Comparison of ENCODE assay signal across 9 cellular contexts in the genomic region with DNA sequence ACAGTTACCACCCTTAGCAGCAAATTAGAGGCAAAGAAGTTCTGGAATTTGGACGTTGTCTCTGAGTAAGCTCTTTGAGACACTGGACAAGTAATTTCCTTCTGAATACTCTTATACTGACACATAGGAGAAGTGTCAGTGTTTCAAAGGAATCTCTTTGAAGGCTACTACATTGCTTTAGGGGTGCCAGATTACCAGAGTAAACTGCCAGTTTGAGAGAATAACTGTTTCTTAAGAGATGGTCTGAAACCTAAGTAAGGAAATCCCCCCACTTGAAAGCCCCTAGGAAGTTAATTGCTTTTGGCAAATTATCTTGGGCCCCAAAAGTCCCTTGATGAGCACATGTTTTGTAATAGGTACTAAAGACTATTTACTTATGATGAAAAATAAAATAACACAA. TPM values are rescaled to one million over a fixed set of nuclear protein-coding genes. Genes with fewer than 3 reads are reported as not detected.
A peak's percentile ranks its signal among the peaks of the same experiment; 100 is the strongest.
DNase-seq lines count a peak whose midpoint lies in the region; ATAC-seq and TF ChIP-seq lines count a peak whose summit lies in the region.
"Had no signal": no experiment of that assay in that cellular context is flagged by ENCODE, and none has a peak within 500 bp of the region (broad histone marks: within the 10 kb centered on the region; RNA-seq: fewer than 3 reads in every experiment).

No MANE protein-coding gene starts in this region.

- TF ChIP-seq CTCF in Peyer's patch (IDR thresholded peaks at IDR 0.05) (no peak), fibroblast of lung (conservative IDR thresholded peaks at IDR 0.05 in 1 of 2, IDR thresholded peaks at IDR 0.05 in 1 of 2; ENCODE audit: low read depth in 1 of 2, low read length in 2 of 2) (no peak), suprapubic skin (IDR thresholded peaks at IDR 0.05) (no peak)

- H3K27ac ChIP-seq in Peyer's patch (peak overlapping the region in 3 of 4 donors; percentile 3 to 21 (median 12)), fibroblast of lung (ENCODE audit: insufficient read depth, low read length) (peak overlapping the region; percentile 1), suprapubic skin (peak overlapping the region; percentile 63)

- peak overlapping the region; percentile 85 for H3K27ac Mint-ChIP-seq in activated CD8-positive, alpha-beta memory T cell treated with anti-CD3 and anti-CD28 coated beads, Interleukin-2, amount 10 ng/mL, durations not matched to agents 7 days and 5 days

- peaks cover 0 to 39% (median 5%) of the 10 kb centered on the region in 4 donors for H3K4me1 ChIP-seq in Peyer's patch
- peaks cover 4% of the 10 kb centered on the region for H3K4me1 ChIP-seq in fibroblast of lung (ENCODE audit: control insufficient read depth, extremely low read depth, insufficient read depth, low read length)
- H3K4me1 ChIP-seq in suprapubic skin, result peaks cover 59% of the 10 kb centered on the region

- H3K4me1 Mint-ChIP-seq in activated CD8-positive, alpha-beta memory T cell treated with anti-CD3 and anti-CD28 coated beads, Interleukin-2, amount 10 ng/mL, durations not matched to agents 7 days and 5 days, result peaks cover 68% of the 10 kb centered on the region

- H3K27me3 ChIP-seq in Peyer's patch, result no peaks in the 10 kb centered on the region
- no peaks in the 10 kb centered on the region for H3K27me3 ChIP-seq in fibroblast of lung (ENCODE audit: control insufficient read depth, insufficient read depth, low read length)
- no peaks in the 10 kb centered on the region for H3K27me3 ChIP-seq in suprapubic skin

- no peaks in the 10 kb centered on the region for H3K36me3 ChIP-seq in Peyer's patch
- no peaks in the 10 kb centered on the region for H3K36me3 ChIP-seq in fibroblast of lung (ENCODE audit: control insufficient read depth, insufficient read depth, low read length)
- no peaks in the 10 kb centered on the region for H3K36me3 ChIP-seq in suprapubic skin

- H3K4me3 ChIP-seq in Peyer's patch (peak overlapping the region in 1 of 4 donors; percentile 98), fibroblast of lung (replicated peaks in 1 of 4; ENCODE audit: control extremely low read depth in 1 of 4, insufficient read depth in 1 of 4, low read depth in 3 of 4, low read length in 4 of 4) (peak overlapping the region; percentile 65 to 94 (median 79)), suprapubic skin (peak overlapping the region; percentile 88)

- no peak overlapping the region for H2AFZ ChIP-seq in fibroblast of lung (ENCODE audit: low read length)

- no peak for TF ChIP-seq POLR2A in Peyer's patch (IDR thresholded peaks at IDR 0.05)
- TF ChIP-seq POLR2A in suprapubic skin (IDR thresholded peaks at IDR 0.05), result peak in 1 of 2 donors; percentile 29

- no peaks in the 10 kb centered on the region for H4K20me1 ChIP-seq in fibroblast of lung (ENCODE audit: control insufficient read depth, extremely low read depth, insufficient read depth, low read length)

- H3K36me3 Mint-ChIP-seq in activated CD8-positive, alpha-beta memory T cell treated with anti-CD3 and anti-CD28 coated beads, Interleukin-2, amount 10 ng/mL, durations not matched to agents 7 days and 5 days, result peaks cover 29% of the 10 kb centered on the region

- no peaks in the 10 kb centered on the region for H3K27me3 Mint-ChIP-seq in activated CD8-positive, alpha-beta memory T cell treated with anti-CD3 and anti-CD28 coated beads, Interleukin-2, amount 10 ng/mL, durations not matched to agents 7 days and 5 days

- CTCF ChIA-PET in activated CD8-positive, alpha-beta memory T cell treated with anti-CD3 and anti-CD28 coated beads, Interleukin-2, amount 10 ng/mL, durations not matched to agents 7 days and 5 days (lab: Charles Lee), result interaction anchor here (1.0 to 10.8 kb wide), 3 partner anchors 12 to 224 kb away, joined by 3 to 70 read pairs (median 3); no protein-coding TSS in a partner anchor

- no peak for ATAC-seq in activated CD8-positive, alpha-beta memory T cell treated with anti-CD3 and anti-CD28 coated beads, Interleukin-2, amount 10 ng/mL, durations not matched to agents 7 days and 5 days
- ATAC-seq in HG03039 (IDR thresholded peaks at IDR 0.05; ENCODE audit: unreplicated experiment), result no peak

- no peak overlapping the region for H3K9ac ChIP-seq in fibroblast of lung (ENCODE audit: insufficient read depth, low read length)

- TF ChIP-seq EP300 in suprapubic skin (IDR thresholded peaks at IDR 0.05), result no peak

- no peak for DNase-seq in activated CD8-positive, alpha-beta memory T cell treated with anti-CD3 and anti-CD28 coated beads, Interleukin-2, amount 10 ng/mL, durations not matched to agents 7 days and 5 days
- no peak for DNase-seq in activated CD8-positive, alpha-beta memory T cell treated with anti-CD3 and anti-CD28 coated beads for 24 hours
- DNase-seq in Peyer's patch (no peak), fibroblast of lung (ENCODE audit: low read depth in 2 of 2) (peak; percentile 17 to 72), suprapubic skin (ENCODE audit: low spot score in 2 of 2) (no peak), activated gamma-delta T cell treated with Interleukin-2 at 50 U/mL for 16 hours (no peak), NCI-H1436 treated with DMSO at 0.1 percent for 48 hours (lab: John Stamatoyannopoulos, UW) (no peak)
- DNase-seq: activated CD4-positive, alpha-beta T cell treated with anti-CD3 and anti-CD28 coated beads, Interleukin-2, amount 50 U/mL, for 4 hours had no signal

- peak overlapping the region; percentile 95 for H3K4me2 ChIP-seq in fibroblast of lung (ENCODE audit: extremely low read depth, insufficient read depth, low read length)

- no peaks in the 10 kb centered on the region for H3K9me3 Mint-ChIP-seq in activated CD8-positive, alpha-beta memory T cell treated with anti-CD3 and anti-CD28 coated beads, Interleukin-2, amount 10 ng/mL, durations not matched to agents 7 days and 5 days (ENCODE audit: low read depth)

- H3K4me3 Mint-ChIP-seq in activated CD8-positive, alpha-beta memory T cell treated with anti-CD3 and anti-CD28 coated beads, Interleukin-2, amount 10 ng/mL, durations not matched to agents 7 days and 5 days, result peak overlapping the region; percentile 94

- peaks cover 79% of the 10 kb centered on the region for H3K79me2 ChIP-seq in fibroblast of lung (ENCODE audit: control insufficient read depth, insufficient read depth, low read length)

- H3K9me3 ChIP-seq in Peyer's patch (no peaks in the 10 kb centered on the region), fibroblast of lung (ENCODE audit: control insufficient read depth, insufficient read depth, low read depth, low read length) (no peaks in the 10 kb centered on the region), suprapubic skin (no peaks in the 10 kb centered on the region)

- 21% methylated on average over 1 of the region's 1 CpG for WGBS in suprapubic skin

RNA-seq across cellular contexts. Expression of gene FAS, which starts 3.4 kb away (rescaled TPM):
- 10 to 100 TPM; 73.7 to 75.4 TPM for total RNA-seq in activated CD8-positive, alpha-beta memory T cell treated with anti-CD3 and anti-CD28 coated beads, Interleukin-2, amount 10 ng/mL, durations not matched to agents 7 days and 5 days
- 10 to 100 TPM; 25.9 to 81.7 (median 29.2) TPM for total RNA-seq in Peyer's patch
- 95.8 and 124 TPM in 2 replicates for total RNA-seq in fibroblast of lung
- 67.2 and 77.8 TPM in 2 replicates for polyA plus RNA-seq in fibroblast of lung
- 36.8 and 37.9 TPM in 2 replicates for polyA plus RNA-seq in fibroblast of lung (2012)
- 5.5 and 9.1 TPM in 2 replicates for polyA minus RNA-seq in fibroblast of lung (ENCODE audit: low replicate concordance)
- total RNA-seq in suprapubic skin, result 10 to 100 TPM; 17.8 to 60.2 (median 42.6) TPM

RNA-seq across cellular contexts. Expression of gene ACTA2, which starts 41.5 kb away (rescaled TPM):
- 10 to 100 TPM; 28.2 to 34.5 TPM for total RNA-seq in activated CD8-positive, alpha-beta memory T cell treated with anti-CD3 and anti-CD28 coated beads, Interleukin-2, amount 10 ng/mL, durations not matched to agents 7 days and 5 days
- total RNA-seq in Peyer's patch (100 to 1,000 TPM in 3 of 4 donors, 10 to 100 TPM in 1; 83.5 to 342 (median 142) TPM), fibroblast of lung (78.4 and 78.6 TPM in 2 replicates), suprapubic skin (100 to 1,000 TPM; 146 to 162 (median 152) TPM)
- polyA plus RNA-seq in fibroblast of lung, result 237 and 2,788 TPM in 2 replicates
- 206 and 2,024 TPM in 2 replicates for polyA plus RNA-seq in fibroblast of lung (2012)
- 291 and 2,169 TPM in 2 replicates for polyA minus RNA-seq in fibroblast of lung (ENCODE audit: low replicate concordance)

Comparison
In these comparisons a context has a peak if more than half of its experiments do, and no peak if none do; other contexts are left out.
1. DNase-seq: peak in fibroblast of lung (2 of 2); none in activated CD8-positive, alpha-beta memory T cell treated with anti-CD3 and anti-CD28 coated beads, Interleukin-2, amount 10 ng/mL, durations not matched to agents 7 days and 5 days (single experiment), activated CD8-positive, alpha-beta memory T cell treated with anti-CD3 and anti-CD28 coated beads for 24 hours (single experiment), Peyer's patch (0 of 3), suprapubic skin (0 of 2), activated gamma-delta T cell treated with Interleukin-2 at 50 U/mL for 16 hours (single experiment) and NCI-H1436 treated with DMSO at 0.1 percent for 48 hours (single experiment).
2. H3K27ac ChIP-seq: peak in every context shown above with its lines; median percentile 63 in suprapubic skin; 12 in Peyer's patch; 1 in fibroblast of lung.